32 cellular contexts compared by ENCODE assay signal in genomic region chr19:13255041-13255718, GRCh38.
"Had no signal": no experiment of that assay in that cellular context is flagged by ENCODE, and none has a peak within 500 bp of the region (broad histone marks: within the 10 kb centered on the region; RNA-seq: fewer than 3 reads in every experiment).

No MANE protein-coding gene starts in this region.

- H3K4me3 ChIP-seq: ovary, skin epidermis, thoracic aorta, uterus had no signal

- H3K4me3 Mint-ChIP-seq: activated CD4-positive, alpha-beta memory T cell treated with anti-CD3 and anti-CD28 coated beads, Interleukin-2, amount 10 ng/mL, durations not matched to agents 7 days and 5 days; activated CD4-positive, alpha-beta T cell treated with anti-CD3 and anti-CD28 coated beads, Interleukin-2, amount 10 ng/mL, durations not matched to agents 24 days and 14 days; activated T-cell treated with anti-CD3 and anti-CD28 coated beads, Interleukin-2, amount 50 U/mL, for 24 hours; activated T-helper 17 cell treated with anti-CD3 and anti-CD28 coated beads, Interleukin-2, amount 50 U/mL, for 72 hours; dendritic cell treated with granulocyte-macrophage colony-stimulating factor and Interleukin-4, amounts not matched to agents 40 ng/mL and 50 ng/mL, for 4 days; stimulated activated naive CD8-positive, alpha-beta T cell treated with anti-CD3 and anti-CD28 coated beads, Interleukin-15, Interleukin-2, amounts not matched to agents 100 ng/mL and 50 ng/mL, for 24 hours; T-helper 1 cell treated with Interleukin-12 subunit alpha and Interleukin-12 subunit beta and Interleukin-4 antibody, amounts not matched to agents 30 μg/mL and 1 μg/mL, for 36 hours; type B pancreatic cell had no signal

- H3K36me3 Mint-ChIP-seq: type B pancreatic cell had no signal

- ATAC-seq: activated T-helper 17 cell treated with anti-CD3 and anti-CD28 coated beads, Interleukin-2, amount 50 U/mL, for 72 hours; left cardiac atrium; left ventricle myocardium superior; sciatic nerve had no signal

- H3K27ac ChIP-seq: brain microvascular endothelial cell, ovary, skin epidermis, thoracic aorta, uterus, WERI-Rb-1 had no signal

- H3K4me1 Mint-ChIP-seq: activated CD4-positive, alpha-beta memory T cell treated with anti-CD3 and anti-CD28 coated beads, Interleukin-2, amount 10 ng/mL, durations not matched to agents 7 days and 5 days; activated CD4-positive, alpha-beta T cell treated with anti-CD3 and anti-CD28 coated beads, Interleukin-2, amount 10 ng/mL, durations not matched to agents 24 days and 14 days; activated T-helper 17 cell treated with anti-CD3 and anti-CD28 coated beads, Interleukin-2, amount 50 U/mL, for 72 hours had no signal

- FAIRE-seq: astrocyte, endometrium, keratinocyte had no signal

- H3K4me1 ChIP-seq: uterus had no signal

- H3K27me3 ChIP-seq: brain microvascular endothelial cell, ovary, uterus had no signal

- H3K36me3 ChIP-seq: brain microvascular endothelial cell, ovary, thoracic aorta, uterus, WERI-Rb-1 had no signal

- H3K9me3 Mint-ChIP-seq: activated T-cell treated with anti-CD3 and anti-CD28 coated beads, Interleukin-2, amount 50 U/mL, for 24 hours; activated T-helper 17 cell treated with anti-CD3 and anti-CD28 coated beads, Interleukin-2, amount 50 U/mL, for 72 hours; dendritic cell treated with granulocyte-macrophage colony-stimulating factor and Interleukin-4, amounts not matched to agents 40 ng/mL and 50 ng/mL, for 4 days; stimulated activated naive CD8-positive, alpha-beta T cell treated with anti-CD3 and anti-CD28 coated beads, Interleukin-15, Interleukin-2, amounts not matched to agents 100 ng/mL and 50 ng/mL, for 24 hours; type B pancreatic cell had no signal

- DNase-seq: activated CD4-positive, alpha-beta memory T cell treated with anti-CD3 and anti-CD28 coated beads, Interleukin-2, amount 10 ng/mL, durations not matched to agents 7 days and 5 days; activated CD4-positive, alpha-beta T cell treated with anti-CD3 and anti-CD28 coated beads, Interleukin-2, amount 10 ng/mL, durations not matched to agents 24 days and 14 days; activated CD4-positive, CD25-positive, alpha-beta regulatory T cell treated with anti-CD3 and anti-CD28 coated beads, Interleukin-2, amount 50 U/mL, for 72 hours; activated CD8-positive, alpha-beta memory T cell treated with anti-CD3 and anti-CD28 coated beads, Interleukin-2, amount 50 U/mL, for 48 hours; activated gamma-delta T cell treated with Interleukin-2 at 50 U/mL for 16 hours; activated naive CD4-positive, alpha-beta T cell treated with anti-CD3 and anti-CD28 coated beads, Interleukin-2, amount 50 U/mL, for 16 hours; activated T-cell treated with anti-CD3 and anti-CD28 coated beads, Interleukin-2, amount 50 U/mL, for 24 hours; amniotic stem cell; brain microvascular endothelial cell; caudate nucleus; erythroblast; head of caudate nucleus; hippocampal formation; left cardiac atrium; left ventricle myocardium superior; ovary; stimulated activated CD4-positive, alpha-beta T cell treated with anti-CD3 and anti-CD28 coated beads, Interleukin-12 subunit alpha, Interleukin-12 subunit beta, amount 100 ng/mL, for 4 hours; stimulated activated CD4-positive, alpha-beta T cell treated with anti-CD3 and anti-CD28 coated beads, Interleukin-4, amount 100 ng/mL, for 1 hour; T-helper 9 cell; uterus; WERI-Rb-1 had no signal

- H3K9me3 ChIP-seq: ovary, thoracic aorta, uterus had no signal
